ENCODE assay signal across 1 cellular context in genomic region chr13:113597386-113598080, GRCh38.
TF ChIP-seq lines count a peak whose summit lies in the region.

No MANE protein-coding gene starts in this region.

TF ChIP-seq in SK-N-SH, 30 proteins besides CTCF, POLR2A, EP300 and RAD21 (continued from another document):
- TF ChIP-seq REST (IDR thresholded peaks at IDR 0.05; ENCODE audit: low read depth, low read length) (no peak), RCOR1 (IDR thresholded peaks at IDR 0.05; ENCODE audit: low read length) (no peak), CHD2 (IDR thresholded peaks at IDR 0.05; ENCODE audit: low read length, partially characterized antibody) (no peak), MEF2A (IDR thresholded peaks at IDR 0.05; ENCODE audit: borderline replicate concordance, low read depth) (no peak), FOSL2 (IDR thresholded peaks at IDR 0.05; ENCODE audit: borderline replicate concordance, low read depth) (no peak)
- TF ChIP-seq, protein P1, sequence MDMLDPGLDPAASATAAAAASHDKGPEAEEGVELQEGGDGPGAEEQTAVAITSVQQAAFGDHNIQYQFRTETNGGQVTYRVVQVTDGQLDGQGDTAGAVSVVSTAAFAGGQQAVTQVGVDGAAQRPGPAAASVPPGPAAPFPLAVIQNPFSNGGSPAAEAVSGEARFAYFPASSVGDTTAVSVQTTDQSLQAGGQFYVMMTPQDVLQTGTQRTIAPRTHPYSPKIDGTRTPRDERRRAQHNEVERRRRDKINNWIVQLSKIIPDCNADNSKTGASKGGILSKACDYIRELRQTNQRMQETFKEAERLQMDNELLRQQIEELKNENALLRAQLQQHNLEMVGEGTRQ (IDR thresholded peaks at IDR 0.05; ENCODE audit: borderline replicate concordance, low read depth, low read length), result no peak
- TF ChIP-seq, protein P2, sequence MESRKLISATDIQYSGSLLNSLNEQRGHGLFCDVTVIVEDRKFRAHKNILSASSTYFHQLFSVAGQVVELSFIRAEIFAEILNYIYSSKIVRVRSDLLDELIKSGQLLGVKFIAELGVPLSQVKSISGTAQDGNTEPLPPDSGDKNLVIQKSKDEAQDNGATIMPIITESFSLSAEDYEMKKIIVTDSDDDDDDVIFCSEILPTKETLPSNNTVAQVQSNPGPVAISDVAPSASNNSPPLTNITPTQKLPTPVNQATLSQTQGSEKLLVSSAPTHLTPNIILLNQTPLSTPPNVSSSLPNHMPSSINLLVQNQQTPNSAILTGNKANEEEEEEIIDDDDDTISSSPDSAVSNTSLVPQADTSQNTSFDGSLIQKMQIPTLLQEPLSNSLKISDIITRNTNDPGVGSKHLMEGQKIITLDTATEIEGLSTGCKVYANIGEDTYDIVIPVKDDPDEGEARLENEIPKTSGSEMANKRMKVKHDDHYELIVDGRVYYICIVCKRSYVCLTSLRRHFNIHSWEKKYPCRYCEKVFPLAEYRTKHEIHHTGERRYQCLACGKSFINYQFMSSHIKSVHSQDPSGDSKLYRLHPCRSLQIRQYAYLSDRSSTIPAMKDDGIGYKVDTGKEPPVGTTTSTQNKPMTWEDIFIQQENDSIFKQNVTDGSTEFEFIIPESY (IDR thresholded peaks at IDR 0.05; ENCODE audit: borderline replicate concordance, low read depth), result no peak
